ENCODE assay signal across 22 cellular contexts in genomic region chr18:28690836-28691835, GRCh38.
DNase-seq lines count a peak whose midpoint lies in the region; ATAC-seq and TF ChIP-seq lines count a peak whose summit lies in the region.
"Had no signal": no experiment of that assay in that cellular context is flagged by ENCODE, and none has a peak within 500 bp of the region (broad histone marks: within the 10 kb centered on the region; RNA-seq: fewer than 3 reads in every experiment).

No MANE protein-coding gene starts in this region.

- no peaks in the 10 kb centered on the region for H4K20me1 ChIP-seq in neural progenitor cell (ENCODE audit: low read depth)

- no peak overlapping the region for H3K9ac ChIP-seq in neural progenitor cell

- H3K4me3 Mint-ChIP-seq in neural progenitor cell, result no peak overlapping the region
- H3K4me3 Mint-ChIP-seq: activated naive CD8-positive, alpha-beta T cell treated with anti-CD3 and anti-CD28 coated beads, Interleukin-2, amount 50 U/mL, for 24 hours; naive thymus-derived CD4-positive, alpha-beta T cell had no signal

- H3F3A ChIP-seq in neural progenitor cell (ENCODE audit: low read depth), result no peaks in the 10 kb centered on the region

- H3K4me1 ChIP-seq in neural progenitor cell, result no peaks in the 10 kb centered on the region
- H3K4me1 ChIP-seq: left ventricle myocardium inferior, tibial artery had no signal

- H3K79me2 ChIP-seq in neural progenitor cell (ENCODE audit: low read depth), result no peaks in the 10 kb centered on the region

- no peaks in the 10 kb centered on the region for H3K36me3 Mint-ChIP-seq in neural progenitor cell
- H3K36me3 Mint-ChIP-seq: naive thymus-derived CD4-positive, alpha-beta T cell had no signal

- H3K27me3 ChIP-seq in neural progenitor cell, result no peaks in the 10 kb centered on the region
- H3K27me3 ChIP-seq: ovary, tibial artery had no signal

- H3K4me1 Mint-ChIP-seq in neural progenitor cell, result peaks cover 15% of the 10 kb centered on the region
- H3K4me1 Mint-ChIP-seq: activated naive CD8-positive, alpha-beta T cell treated with anti-CD3 and anti-CD28 coated beads, Interleukin-2, amount 50 U/mL, for 24 hours; naive thymus-derived CD4-positive, alpha-beta T cell had no signal

- H3K9me3 Mint-ChIP-seq in neural progenitor cell, result no peaks in the 10 kb centered on the region

- H3K4me2 ChIP-seq in neural progenitor cell, result no peak overlapping the region

- H3K36me3 ChIP-seq in neural progenitor cell, result no peaks in the 10 kb centered on the region
- H3K36me3 ChIP-seq: left ventricle myocardium inferior, ovary, tibial artery had no signal

- H3K9me3 ChIP-seq in neural progenitor cell (ENCODE audit: low read depth), result no peaks in the 10 kb centered on the region
- H3K9me3 ChIP-seq: left ventricle myocardium inferior, ovary, tibial artery had no signal

- DNase-seq in ELR (ENCODE audit: low read depth) (peak; percentile 41), fibroblast of mammary gland (ENCODE audit: low read depth) (peak; percentile 44), neural progenitor cell (ENCODE audit: low spot score) (no peak), GM03348 (ENCODE audit: low spot score) (no peak), RPMI8226 (no peak)
- DNase-seq: activated CD4-positive, alpha-beta T cell treated with anti-CD3 and anti-CD28 coated beads for 48 hours; activated naive CD8-positive, alpha-beta T cell treated with anti-CD3 and anti-CD28 coated beads, Interleukin-2, amount 50 U/mL, for 24 hours; activated T-cell treated with anti-CD3 and anti-CD28 coated beads, Interleukin-2, amount 50 U/mL, for 48 hours; COR-L47; left ventricle myocardium inferior; midbrain; naive thymus-derived CD4-positive, alpha-beta T cell; NCI-H1694; ovary; small intestine; stimulated activated CD4-positive, alpha-beta T cell treated with anti-CD3 and anti-CD28 coated beads, Interleukin-2, amount 100 ng/mL, for 24 hours; tibial artery had no signal

- H3K27ac ChIP-seq in neural progenitor cell, result no peak overlapping the region
- H3K27ac ChIP-seq: left ventricle myocardium inferior, ovary, tibial artery, VCaP had no signal

- H3K4me3 ChIP-seq in fibroblast of mammary gland (ENCODE audit: control insufficient read depth, low read depth, low read length) (no peak overlapping the region), neural progenitor cell (no peak overlapping the region)
- H3K4me3 ChIP-seq: left ventricle myocardium inferior, ovary, tibial artery had no signal

- H3K27ac Mint-ChIP-seq in neural progenitor cell, result peak overlapping the region; percentile 61
- H3K27ac Mint-ChIP-seq: activated naive CD8-positive, alpha-beta T cell treated with anti-CD3 and anti-CD28 coated beads, Interleukin-2, amount 50 U/mL, for 24 hours; naive thymus-derived CD4-positive, alpha-beta T cell had no signal

- no peaks in the 10 kb centered on the region for H3K27me3 Mint-ChIP-seq in neural progenitor cell (ENCODE audit: insufficient read depth, low read depth)
- H3K27me3 Mint-ChIP-seq: activated naive CD8-positive, alpha-beta T cell treated with anti-CD3 and anti-CD28 coated beads, Interleukin-2, amount 50 U/mL, for 24 hours; naive thymus-derived CD4-positive, alpha-beta T cell had no signal

- TF ChIP-seq CTCF in fibroblast of mammary gland (conservative IDR thresholded peaks at IDR 0.05; ENCODE audit: control insufficient read depth, insufficient read depth, low read depth, low read length), result no peak
- no peak for TF ChIP-seq CTCF in neural progenitor cell (IDR thresholded peaks at IDR 0.05)

- no peak overlapping the region for H2AFZ ChIP-seq in neural progenitor cell (replicated peaks)

- ATAC-seq in SK-N-SH treated with all-trans-retinoic acid at 6 μM for 48 hours (peak; percentile 38; the same call in 2 of the 3 replicates), GM18867 (IDR thresholded peaks at IDR 0.05; ENCODE audit: unreplicated experiment) (no peak), HG03045 (IDR thresholded peaks at IDR 0.05; ENCODE audit: unreplicated experiment) (no peak)
- ATAC-seq: activated naive CD8-positive, alpha-beta T cell treated with anti-CD3 and anti-CD28 coated beads, Interleukin-2, amount 50 U/mL, for 24 hours; naive thymus-derived CD4-positive, alpha-beta T cell; Right ventricle myocardium inferior had no signal

TF ChIP-seq in SK-N-SH treated with all-trans-retinoic acid at 6 μM for 48 hours, 23 proteins besides CTCF, POLR2A, EP300 and RAD21:
- TF ChIP-seq TOX (CRISPR knock-in tag; IDR thresholded peaks at IDR 0.05; ENCODE audit: borderline replicate concordance) (no peak), ZNF8 (CRISPR knock-in tag; IDR thresholded peaks at IDR 0.05) (no peak), ZFP30 (CRISPR knock-in tag; IDR thresholded peaks at IDR 0.05) (no peak), TSHZ2 (CRISPR knock-in tag; IDR thresholded peaks at IDR 0.05) (no peak), BACH2 (CRISPR knock-in tag; IDR thresholded peaks at IDR 0.05; ENCODE audit: borderline replicate concordance) (no peak), ARNTL (CRISPR knock-in tag; IDR thresholded peaks at IDR 0.05; ENCODE audit: borderline replicate concordance, low read depth) (no peak), CSRNP3 (CRISPR knock-in tag; IDR thresholded peaks at IDR 0.05) (no peak), PATZ1 (CRISPR knock-in tag; IDR thresholded peaks at IDR 0.05; ENCODE audit: borderline replicate concordance) (no peak), TCF4 (CRISPR knock-in tag; IDR thresholded peaks at IDR 0.05; ENCODE audit: borderline replicate concordance) (no peak), CSDC2 (CRISPR knock-in tag; IDR thresholded peaks at IDR 0.05) (no peak), PPARA (CRISPR knock-in tag; IDR thresholded peaks at IDR 0.05; ENCODE audit: borderline replicate concordance) (no peak), RARB (CRISPR knock-in tag; IDR thresholded peaks at IDR 0.05) (no peak), GLIS3 (CRISPR knock-in tag; IDR thresholded peaks at IDR 0.05) (no peak), OSR1 (CRISPR knock-in tag; IDR thresholded peaks at IDR 0.05) (no peak), ZNF565 (CRISPR knock-in tag; conservative IDR thresholded peaks at IDR 0.05; ENCODE audit: low read depth) (no peak), ZFP3 (CRISPR knock-in tag; IDR thresholded peaks at IDR 0.05) (no peak), ZC3H10 (CRISPR knock-in tag; IDR thresholded peaks at IDR 0.05) (no peak)

Comparison
In these comparisons a context has a peak if more than half of its experiments do, and no peak if none do; other contexts are left out.
1. DNase-seq: peak in ELR (single experiment) and fibroblast of mammary gland (single experiment); none in neural progenitor cell (single experiment), GM03348 (single experiment) and RPMI8226 (single experiment).